In the genomic region with DNA sequence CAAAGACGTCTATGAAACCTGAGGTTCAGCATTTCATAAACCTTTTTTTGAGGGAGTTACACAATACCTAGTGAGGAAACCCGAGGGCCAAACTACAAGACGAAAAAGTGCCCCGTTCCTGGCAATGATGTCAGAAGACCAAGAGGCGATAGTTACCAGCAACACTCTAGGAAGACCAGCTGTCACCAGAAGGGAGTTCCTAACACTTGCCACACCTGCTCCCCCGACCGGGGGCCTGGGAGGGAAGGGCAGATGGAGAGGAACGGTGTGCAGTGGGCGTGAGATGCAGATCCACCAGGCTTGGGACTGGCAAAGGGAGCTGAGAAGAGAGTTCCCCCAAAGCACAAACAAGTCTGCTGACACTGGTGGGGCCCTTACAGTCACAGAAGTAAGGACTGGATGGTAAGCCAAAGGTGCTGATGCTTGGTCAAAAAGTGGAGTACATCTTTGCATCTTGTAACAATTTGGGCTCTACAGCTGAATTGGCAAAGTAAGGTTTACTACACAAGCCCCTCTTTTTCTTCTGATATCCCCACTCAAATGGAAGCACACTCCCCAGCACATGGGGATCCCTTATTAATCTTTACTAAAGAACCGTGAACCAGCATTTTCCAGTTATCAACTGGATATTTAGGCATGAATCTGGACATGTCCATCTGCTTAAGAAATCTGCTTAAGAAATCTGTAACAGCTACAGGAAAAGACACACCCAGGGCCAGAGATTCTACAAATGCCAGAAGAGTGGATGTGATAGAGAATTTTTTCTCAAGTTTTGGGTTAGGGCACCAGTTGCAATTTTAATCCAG, we compare ENCODE assay signal across 8 cellular contexts. TPM values are rescaled to one million over a fixed set of nuclear protein-coding genes. Genes with fewer than 3 reads are reported as not detected.
DNase-seq lines count a peak whose midpoint lies in the region; ATAC-seq and TF ChIP-seq lines count a peak whose summit lies in the region.

No MANE protein-coding gene starts in this region.

- WGBS in psoas muscle, 3 donors, result 29 to 44% (median 39%) methylated on average over 10 of the region's 10 CpGs
- 75% methylated on average over 10 of the region's 10 CpGs for WGBS in smooth muscle cell (ENCODE audit: low lambda C conversion rate)

- H3K4me3 ChIP-seq in psoas muscle (no peak overlapping the region), smooth muscle cell (no peak overlapping the region)

- H3K4me1 ChIP-seq in psoas muscle, result peaks cover 19% of the 10 kb centered on the region
- H3K4me1 ChIP-seq in smooth muscle cell (ENCODE audit: low read depth), result peaks cover 2% of the 10 kb centered on the region

- peak; percentile 11 to 25 for DNase-seq in NCI-H187 (lab: John Stamatoyannopoulos, UW)
- no peak for DNase-seq in NCI-H187 treated with DMSO at 0.1 percent for 48 hours (lab: John Stamatoyannopoulos, UW)
- DNase-seq in NOMO-1 treated with dmso at 0.1 percent for 144 hours (lab: John Stamatoyannopoulos, UW; ENCODE audit: unreplicated experiment), result peak; percentile 56
- DNase-seq in erythroblast (lab: John Stamatoyannopoulos, UW), result peak in 1 of 2 experiments; percentile 42
- DNase-seq in psoas muscle, result peak in 1 of 2 donors; percentile 37
- no peak for DNase-seq in smooth muscle cell (lab: John Stamatoyannopoulos, UW; ENCODE audit: unreplicated experiment)
- DNase-seq in middle frontal gyrus (ENCODE audit: extremely low spot score, low spot score), result no peak

- H3K9ac ChIP-seq in smooth muscle cell (ENCODE audit: low read depth), result no peak overlapping the region

- peaks cover 68% of the 10 kb centered on the region for H4K20me1 ChIP-seq in smooth muscle cell (ENCODE audit: low read depth)

- H3K4me2 ChIP-seq in smooth muscle cell, result no peak overlapping the region

- TF ChIP-seq CTCF in psoas muscle (IDR thresholded peaks at IDR 0.05), result no peak
- no peak for TF ChIP-seq CTCF in smooth muscle cell (IDR thresholded peaks at IDR 0.05; ENCODE audit: borderline replicate concordance, insufficient read depth, poor library complexity, severe bottlenecking)

- H3K36me3 ChIP-seq in psoas muscle (ENCODE audit: insufficient read depth in 1 of 2, low read depth in 1 of 2), result peaks cover 0 to 31% of the 10 kb centered on the region in 2 donors
- H3K36me3 ChIP-seq in smooth muscle cell (ENCODE audit: low read depth), result no peaks in the 10 kb centered on the region

- no peaks in the 10 kb centered on the region for H3K27me3 ChIP-seq in psoas muscle (ENCODE audit: insufficient read depth in 3 of 3, low read length in 2 of 3)
- no peaks in the 10 kb centered on the region for H3K27me3 ChIP-seq in smooth muscle cell (ENCODE audit: low read depth)

- intact Hi-C loops in psoas muscle (cut with DNase I), result loop anchor here in 1 of 2 donors (5.0 kb wide), 1 partner anchor 35 kb away; no protein-coding TSS in a partner anchor

- H3K9me3 ChIP-seq in psoas muscle, result no peaks in the 10 kb centered on the region
- H3K9me3 ChIP-seq in smooth muscle cell (replicated peaks; ENCODE audit: low read depth), result no peaks in the 10 kb centered on the region

- TF ChIP-seq POLR2A in erythroblast (IDR thresholded peaks at IDR 0.05; ENCODE audit: low read length), result peak; percentile 25

- H3K27ac ChIP-seq in psoas muscle, result no peak overlapping the region
- H3K27ac ChIP-seq in smooth muscle cell (ENCODE audit: low read depth), result no peak overlapping the region

- ATAC-seq in psoas muscle, result peak in 3 of 4 donors; percentile 24 to 43 (median 38)
- ATAC-seq in HG03135 (IDR thresholded peaks at IDR 0.05; ENCODE audit: unreplicated experiment), result no peak

- H3F3A ChIP-seq in smooth muscle cell (ENCODE audit: low read depth), result peaks cover 18% of the 10 kb centered on the region

- H2AFZ ChIP-seq in smooth muscle cell (ENCODE audit: low read depth), result no peak overlapping the region

- peaks cover 2% of the 10 kb centered on the region for H3K79me2 ChIP-seq in smooth muscle cell (ENCODE audit: low read depth)

RNA-seq across cellular contexts. Expression of a gene that starts 38.5 kb away (rescaled TPM):
- total RNA-seq in psoas muscle (10 to 100 TPM; 12.6 to 20.5 (median 17.3) TPM), smooth muscle cell (40.8 and 43.1 TPM in 2 replicates)
- polyA plus RNA-seq in psoas muscle (10 to 100 TPM in 2 of 3 donors, 1 to 10 TPM in 1; 9.7 to 32.9 (median 18.6) TPM), smooth muscle cell (24.7 and 42.5 TPM in 2 replicates)

Comparison
In these comparisons a context has a peak if more than half of its experiments do, and no peak if none do; other contexts are left out.
1. DNase-seq: peak in NCI-H187 (2 of 2) and NOMO-1 treated with dmso at 0.1 percent for 144 hours (single experiment); none in NCI-H187 treated with DMSO at 0.1 percent for 48 hours (single experiment), smooth muscle cell (single experiment) and middle frontal gyrus (single experiment).